ENCODE assay signal across 1 cellular context in genomic region chr6:131946992-131947955, GRCh38.
TF ChIP-seq lines count a peak whose summit lies in the region.

No MANE protein-coding gene starts in this region.

TF ChIP-seq in HepG2, 621 proteins besides CTCF, POLR2A, EP300 and RAD21 (continued from another document and continues in another):
- TF ChIP-seq ZNF576 (CRISPR knock-in tag; IDR thresholded peaks at IDR 0.05) (no peak), IRF2 (CRISPR knock-in tag; IDR thresholded peaks at IDR 0.05) (0 out of 2 replicates have a peak, but pooled peaks have one; percentile 14), ZNF343 (CRISPR knock-in tag; IDR thresholded peaks at IDR 0.05) (no peak), GLI4 (CRISPR knock-in tag; IDR thresholded peaks at IDR 0.05; ENCODE audit: borderline replicate concordance) (no peak), ZNF24 (IDR thresholded peaks at IDR 0.05) (no peak), LCORL (IDR thresholded peaks at IDR 0.05) (no peak), LCORL (CRISPR knock-in tag; IDR thresholded peaks at IDR 0.05) (no peak), PHF5A (CRISPR knock-in tag; IDR thresholded peaks at IDR 0.05; ENCODE audit: low read depth, unreplicated experiment) (peak; percentile 22), ZNF75D (CRISPR knock-in tag; IDR thresholded peaks at IDR 0.05; ENCODE audit: borderline replicate concordance) (no peak), KAT2B (IDR thresholded peaks at IDR 0.05; ENCODE audit: borderline replicate concordance, low read depth, low read length) (no peak), HMG20A (CRISPR knock-in tag; IDR thresholded peaks at IDR 0.05; ENCODE audit: borderline replicate concordance) (0 out of 2 replicates have a peak, but pooled peaks have one; percentile 10), ZEB1 (IDR thresholded peaks at IDR 0.05; ENCODE audit: insufficient replicate concordance, low read depth) (no peak), PPARG (CRISPR knock-in tag; conservative IDR thresholded peaks at IDR 0.05) (0 out of 2 replicates have a peak, but pooled peaks have one; percentile 9), SIN3A (IDR thresholded peaks at IDR 0.05; ENCODE audit: borderline replicate concordance, low read depth, low read length) (peak; percentile 72; the same call in 1 of the 2 replicates), ZNF326 (CRISPR knock-in tag; IDR thresholded peaks at IDR 0.05; ENCODE audit: borderline replicate concordance) (no peak), SOX6 (IDR thresholded peaks at IDR 0.05) (no peak), SOX6 (CRISPR knock-in tag; IDR thresholded peaks at IDR 0.05) (no peak), JDP2 (CRISPR knock-in tag; IDR thresholded peaks at IDR 0.05; ENCODE audit: borderline replicate concordance) (no peak), HOXA9 (CRISPR knock-in tag; IDR thresholded peaks at IDR 0.05; ENCODE audit: borderline replicate concordance) (no peak), ARID4A (CRISPR knock-in tag; IDR thresholded peaks at IDR 0.05; ENCODE audit: borderline replicate concordance) (no peak), ZNF263 (CRISPR knock-in tag; IDR thresholded peaks at IDR 0.05) (no peak), NCOA2 (CRISPR knock-in tag; IDR thresholded peaks at IDR 0.05) (peak; percentile 5; the same call in 1 of the 2 replicates), SMAD3 (CRISPR knock-in tag; IDR thresholded peaks at IDR 0.05) (0 out of 2 replicates have a peak, but pooled peaks have one; percentile 40), TFE3 (CRISPR knock-in tag; IDR thresholded peaks at IDR 0.05) (peak; percentile 24; the same call in 1 of the 2 replicates), FUBP1 (CRISPR knock-in tag; IDR thresholded peaks at IDR 0.05; ENCODE audit: borderline replicate concordance) (peak; percentile 87), ZNF674 (CRISPR knock-in tag; IDR thresholded peaks at IDR 0.05; ENCODE audit: low read depth) (no peak), GRHL1 (CRISPR knock-in tag; conservative IDR thresholded peaks at IDR 0.05) (no peak), ERF (CRISPR knock-in tag; IDR thresholded peaks at IDR 0.05) (peak; percentile 38; the same call in 1 of the 2 replicates), ARID3A (IDR thresholded peaks at IDR 0.05; ENCODE audit: low read depth, low read length) (peak; percentile 80), ZNF331 (CRISPR knock-in tag; IDR thresholded peaks at IDR 0.05) (no peak; the same call in 1 of the 2 replicates), RXRB (CRISPR knock-in tag; IDR thresholded peaks at IDR 0.05; ENCODE audit: borderline replicate concordance) (no peak; the same call in 1 of the 2 replicates), SIX1 (CRISPR knock-in tag; IDR thresholded peaks at IDR 0.05; ENCODE audit: borderline replicate concordance) (no peak), NFIC (IDR thresholded peaks at IDR 0.05; ENCODE audit: low read length) (peak; percentile 87; the same call in 1 of the 2 replicates), GATAD2A (CRISPR knock-in tag; IDR thresholded peaks at IDR 0.05) (0 out of 2 replicates have a peak, but pooled peaks have one; percentile 27), MXD1 (CRISPR knock-in tag; IDR thresholded peaks at IDR 0.05) (no peak), HNF1A (IDR thresholded peaks at IDR 0.05; ENCODE audit: low read depth) (0 out of 2 replicates have a peak, but pooled peaks have one; percentile 14), HNF1A (CRISPR knock-in tag; IDR thresholded peaks at IDR 0.05; ENCODE audit: borderline replicate concordance) (no peak; the same call in 1 of the 2 replicates), MAZ (IDR thresholded peaks at IDR 0.05; ENCODE audit: borderline replicate concordance, low read depth, low read length) (no peak), MAZ (CRISPR knock-in tag; IDR thresholded peaks at IDR 0.05; ENCODE audit: low read depth) (no peak), MEF2D (CRISPR knock-in tag; IDR thresholded peaks at IDR 0.05) (no peak), KLF12 (CRISPR knock-in tag; IDR thresholded peaks at IDR 0.05; ENCODE audit: borderline replicate concordance) (no peak), ZNF788 (CRISPR knock-in tag; IDR thresholded peaks at IDR 0.05; ENCODE audit: borderline replicate concordance) (no peak), CHCHD3 (CRISPR knock-in tag; IDR thresholded peaks at IDR 0.05) (no peak), SP1 (IDR thresholded peaks at IDR 0.05) (no peak), SP1 (CRISPR knock-in tag; IDR thresholded peaks at IDR 0.05) (peak; percentile 23; the same call in 1 of the 2 replicates), ZNF512 (CRISPR knock-in tag; IDR thresholded peaks at IDR 0.05) (no peak), GFI1 (CRISPR knock-in tag; IDR thresholded peaks at IDR 0.05; ENCODE audit: borderline replicate concordance) (no peak), MIER3 (CRISPR knock-in tag; IDR thresholded peaks at IDR 0.05; ENCODE audit: borderline replicate concordance) (peak; percentile 17; the same call in 1 of the 2 replicates), RFX1 (IDR thresholded peaks at IDR 0.05) (peak; percentile 55)
